ENCODE assay signal across 13 cellular contexts in the genomic region with DNA sequence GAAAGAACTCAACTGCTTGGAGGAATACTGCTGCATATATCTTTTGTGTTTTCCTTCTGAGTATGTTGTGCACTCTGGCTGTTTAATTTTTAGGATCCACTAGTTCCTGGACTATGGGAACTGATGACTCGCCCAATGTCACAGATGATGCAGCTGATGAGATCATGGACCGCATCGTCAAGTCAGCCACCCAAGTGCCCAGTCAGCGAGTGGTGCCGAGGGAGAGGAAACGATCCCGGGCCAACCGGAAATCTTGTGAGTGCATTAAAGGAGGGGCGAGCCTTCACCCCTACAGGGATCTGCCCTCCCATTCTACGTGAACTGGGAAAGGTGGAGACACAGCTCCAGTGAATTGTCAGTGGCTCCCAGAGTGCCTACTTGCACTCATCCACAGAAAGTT.
"Had no signal": no experiment of that assay in that cellular context is flagged by ENCODE, and none has a peak within 500 bp of the region (broad histone marks: within the 10 kb centered on the region; RNA-seq: fewer than 3 reads in every experiment).

No MANE protein-coding gene starts in this region.

- H3K4me3 ChIP-seq: cardiac muscle cell, psoas muscle, right lobe of liver, tibial artery, vagina had no signal

- DNase-seq: activated CD4-positive, alpha-beta T cell treated with anti-CD3 and anti-CD28 coated beads for 1 hour; activated CD8-positive, alpha-beta memory T cell treated with anti-CD3 and anti-CD28 coated beads, Interleukin-2, amount 10 ng/mL, durations not matched to agents 7 days and 5 days; activated effector memory CD4-positive, alpha-beta T cell treated with anti-CD3 and anti-CD28 coated beads, Interleukin-2, amount 50 U/mL, for 16 hours; activated naive CD8-positive, alpha-beta T cell treated with anti-CD3 and anti-CD28 coated beads for 36 hours; activated T-cell treated with anti-CD3 and anti-CD28 coated beads, Interleukin-2, amount 50 U/mL, for 4 hours; effector CD4-positive, alpha-beta T cell; glutamatergic neuron; tibial artery had no signal

- H3K27ac ChIP-seq: cardiac muscle cell, psoas muscle, right lobe of liver, vagina had no signal

- H3K27me3 ChIP-seq: cardiac muscle cell, right lobe of liver, tibial artery, vagina had no signal

- ATAC-seq: activated CD8-positive, alpha-beta memory T cell treated with anti-CD3 and anti-CD28 coated beads, Interleukin-2, amount 10 ng/mL, durations not matched to agents 7 days and 5 days; activated T-cell treated with anti-CD3 and anti-CD28 coated beads, Interleukin-2, amount 50 U/mL, for 4 hours; stimulated activated memory B cell treated with anti-CD40 and anti-IgM and Interleukin-4, amounts not matched to agents 10 μg/mL and 1 μg/mL and 100 μg/mL, for 72 hours had no signal

- H3K9me3 ChIP-seq: psoas muscle, right lobe of liver, tibial artery, vagina had no signal

- H3K36me3 ChIP-seq: right lobe of liver, vagina had no signal

- H3K4me1 ChIP-seq: psoas muscle, right lobe of liver, tibial artery, vagina had no signal
